In genomic region chr14:21057803-21058675, GRCh38 we compare ENCODE assay signal across 14 cellular contexts. TPM values are rescaled to one million over a fixed set of nuclear protein-coding genes. Genes with fewer than 3 reads are reported as not detected.
DNase-seq lines count a peak whose midpoint lies in the region; ATAC-seq, FAIRE-seq and TF ChIP-seq lines count a peak whose summit lies in the region.
"Had no signal": no experiment of that assay in that cellular context is flagged by ENCODE, and none has a peak within 500 bp of the region (broad histone marks: within the 10 kb centered on the region; RNA-seq: fewer than 3 reads in every experiment).

Gene RNASE8, plus strand, starts transcription at chr14:21057822. Its CDS starts 71 bp downstream, at chr14:21057893.

- no peak for TF ChIP-seq RAD21 in GM12878 (IDR thresholded peaks at IDR 0.05; ENCODE audit: insufficient read depth, low read depth, low read length)

- no peak for TF ChIP-seq POLR2A in GM12878 (IDR thresholded peaks at IDR 0.05; ENCODE audit: low read depth, low read length)

- H3K36me3 ChIP-seq in DND-41 (ENCODE audit: insufficient read depth, low read length) = no peaks in the 10 kb centered on the region
- H3K36me3 ChIP-seq in GM12878 (ENCODE audit: control insufficient read depth in 2 of 2, insufficient read depth in 2 of 2, low read length in 1 of 2) = no peaks in the 10 kb centered on the region

- intact Hi-C loops in GM12878 (cut with micrococcal nuclease; ENCODE audit: unreplicated experiment) = no loop called here
- intact Hi-C loops in natural killer cell (cut with micrococcal nuclease) = no loop called here

- H4K20me1 ChIP-seq in DND-41 (ENCODE audit: insufficient read depth, low read length) (no peaks in the 10 kb centered on the region), GM12878 (ENCODE audit: control insufficient read depth, insufficient read depth) (no peaks in the 10 kb centered on the region)

- TF ChIP-seq EP300 in GM12878 (IDR thresholded peaks at IDR 0.05; ENCODE audit: borderline replicate concordance in 1 of 2, control insufficient read depth in 1 of 2, low read depth in 2 of 2, low read length in 2 of 2) = no peak

- BruUV-seq in GM12878 (replicated peaks; lab: Mats Ljungman, UMichigan) = no TSS peak

- 3% methylated on average over 8 of the region's 8 CpGs for WGBS in GM12878 (ENCODE audit: insufficient coverage, insufficient replicate concordance, low lambda C conversion rate, missing lambda C conversion rate)

- H3K79me2 ChIP-seq in DND-41 (ENCODE audit: insufficient read depth, low read length) (no peaks in the 10 kb centered on the region), GM12878 (ENCODE audit: control insufficient read depth, insufficient read depth, low read length) (no peaks in the 10 kb centered on the region)

- POLR2A ChIA-PET in GM12878 (lab: Charles Lee) = no interaction called here

- H3K27ac Mint-ChIP-seq in natural killer cell (no peak within 1 kb of the TSS), mesothelial cell of epicardium (no peak within 1 kb of the TSS), type B pancreatic cell (no peak within 1 kb of the TSS)
- H3K27ac Mint-ChIP-seq: activated B cell treated with CpG ODN at 0.5 μM for 24 hours had no signal

- H3K27ac ChIP-seq in DND-41 (ENCODE audit: low read length) (no peak within 1 kb of the TSS), GM12878 (ENCODE audit: control insufficient read depth, insufficient read depth) (no peak within 1 kb of the TSS)

- H3K4me3 Mint-ChIP-seq in natural killer cell (no peak within 1 kb of the TSS), mesothelial cell of epicardium (no peak within 1 kb of the TSS), type B pancreatic cell (no peak within 1 kb of the TSS)
- H3K4me3 Mint-ChIP-seq: activated B cell treated with CpG ODN at 0.5 μM for 24 hours had no signal

- SMC1A ChIA-PET in GM12878 (lab: Charles Lee; ENCODE audit: uncharacterized antibody, unreplicated experiment) = no interaction called here

- H3K9me3 ChIP-seq in DND-41 (ENCODE audit: insufficient read depth, low read length, severe bottlenecking) = no peaks in the 10 kb centered on the region
- H3K9me3 ChIP-seq in GM12878 (replicated peaks; ENCODE audit: control insufficient read depth, insufficient read depth, low read length) = no peaks in the 10 kb centered on the region

- H3K4me2 ChIP-seq in DND-41 (ENCODE audit: insufficient read depth, low read length) (no peak within 1 kb of the TSS), GM12878 (ENCODE audit: control insufficient read depth, insufficient read depth) (no peak within 1 kb of the TSS)

- H3K4me1 Mint-ChIP-seq in natural killer cell (no peaks in the 10 kb centered on the region), mesothelial cell of epicardium (peaks cover 13% of the 10 kb centered on the region), type B pancreatic cell (ENCODE audit: unreplicated experiment) (peaks cover 33% of the 10 kb centered on the region)
- H3K4me1 Mint-ChIP-seq: activated B cell treated with CpG ODN at 0.5 μM for 24 hours had no signal

- H3K27me3 ChIP-seq in DND-41 (ENCODE audit: insufficient read depth, low read length, poor library complexity) (peaks cover 27% of the 10 kb centered on the region), GM12878 (replicated peaks in 1 of 2; ENCODE audit: control insufficient read depth in 2 of 2, insufficient read depth in 2 of 2, low read length in 1 of 2) (peaks cover 0 to 1% of the 10 kb centered on the region in 2 experiments; a peak in 1 of 4 replicates)

- RAD21 ChIA-PET in GM12878 (lab: Charles Lee; ENCODE audit: unreplicated experiment) = interaction anchor here (1.9 kb wide), 1 partner anchor 44 kb away, joined by 7 read pairs; no protein-coding TSS in a partner anchor

- no peaks in the 10 kb centered on the region for H3K9me3 Mint-ChIP-seq in natural killer cell
- H3K9me3 Mint-ChIP-seq in mesothelial cell of epicardium = no peaks in the 10 kb centered on the region
- H3K9me3 Mint-ChIP-seq in type B pancreatic cell = no peaks in the 10 kb centered on the region
- H3K9me3 Mint-ChIP-seq: activated B cell treated with CpG ODN at 0.5 μM for 24 hours had no signal

- H3K36me3 Mint-ChIP-seq in natural killer cell (no peaks in the 10 kb centered on the region), mesothelial cell of epicardium (no peaks in the 10 kb centered on the region), type B pancreatic cell (no peaks in the 10 kb centered on the region)

- no peak for FAIRE-seq in GM12878 (lab: Jason Lieb, UNC)

- H3K4me3 ChIP-seq in DND-41 (ENCODE audit: low read depth in 1 of 2, low read length in 2 of 2) = no peak within 1 kb of the TSS
- H3K4me3 ChIP-seq in GM12878 = no peak within 1 kb of the TSS

- ATAC-seq in DND-41 (ENCODE audit: insufficient read depth, low read depth) = no peak
- ATAC-seq in GM12878 = peak; percentile 20; the same call in 1 of the 3 replicates
- peak in 2 of 3 donors; percentile 30 to 41 for ATAC-seq in natural killer cell
- no peak for ATAC-seq in HG02678 (IDR thresholded peaks at IDR 0.05; ENCODE audit: unreplicated experiment)

- H3K27me3 Mint-ChIP-seq in natural killer cell (ENCODE audit: low read depth in 2 of 2) (peaks cover 23 to 29% of the 10 kb centered on the region in 2 donors), mesothelial cell of epicardium (ENCODE audit: low read depth) (no peaks in the 10 kb centered on the region), type B pancreatic cell (peaks cover 4% of the 10 kb centered on the region)

- DNase-seq in DND-41 = no peak
- DNase-seq in HT1080 (ENCODE audit: low read depth) = peak; percentile 66
- DNase-seq in GM12878 (ENCODE audit: low read depth, low spot score) = no peak
- DNase-seq in natural killer cell = no peak
- DNase-seq in mesothelial cell of epicardium (ENCODE audit: low spot score in 2 of 2, unreplicated experiment in 2 of 2) = no peak
- DNase-seq in type B pancreatic cell (ENCODE audit: extremely low spot score, unreplicated experiment) = no peak
- no peak for DNase-seq in CD1c-positive myeloid dendritic cell (ENCODE audit: extremely low spot score)
- DNase-seq: activated B cell treated with CpG ODN at 0.5 μM for 24 hours; NCI-H226; stimulated activated CD4-positive, alpha-beta T cell treated with anti-CD3 and anti-CD28 coated beads, Interleukin-12 subunit alpha, Interleukin-12 subunit beta, amount 100 ng/mL, for 4 hours; stimulated activated CD8-positive, alpha-beta memory T cell treated with anti-CD3 and anti-CD28 coated beads, Interleukin-4, amount 100 ng/mL, for 48 hours had no signal

- H3K9ac ChIP-seq in DND-41 (ENCODE audit: low read depth, low read length) (no peak within 1 kb of the TSS), GM12878 (ENCODE audit: control insufficient read depth, insufficient read depth, low read length) (no peak within 1 kb of the TSS)

- H3K4me1 ChIP-seq in DND-41 (ENCODE audit: insufficient read depth, low read length) (no peaks in the 10 kb centered on the region), GM12878 (ENCODE audit: control insufficient read depth, insufficient read depth, low read length) (no peaks in the 10 kb centered on the region)

- H2AFZ ChIP-seq in DND-41 (ENCODE audit: low read depth, low read length) (no peak within 1 kb of the TSS), GM12878 (ENCODE audit: control insufficient read depth, low read depth, low read length) (no peak within 1 kb of the TSS)

- in situ Hi-C loops in GM12878 (cut with MboI) = no loop called here

- CTCF ChIA-PET in GM12878 (lab: Yijun Ruan, JAX) = interaction anchor here (0.9 to 1.2 kb wide), 2 partner anchors 34 to 43 kb away, joined by 3 to 4 read pairs; no protein-coding TSS in a partner anchor

- TF ChIP-seq CTCF in DND-41 (IDR thresholded peaks at IDR 0.05; ENCODE audit: borderline replicate concordance, extremely low read depth, low read length, poor library complexity, severe bottlenecking) (peak; percentile 22), GM12878 (IDR thresholded peaks at IDR 0.05 in 2 of 3, conservative IDR thresholded peaks at IDR 0.05 in 1 of 3; ENCODE audit: control insufficient read depth in 2 of 3, extremely low read depth in 1 of 3, insufficient read depth in 1 of 3, low read depth in 3 of 3, low read length in 3 of 3) (no peak), natural killer cell (IDR thresholded peaks at IDR 0.05) (no peak), mesothelial cell of epicardium (IDR thresholded peaks at IDR 0.05; ENCODE audit: unreplicated experiment) (no peak), type B pancreatic cell (conservative IDR thresholded peaks at IDR 0.05) (no peak)

RNA-seq across cellular contexts. Expression of gene RNASE8, which starts in this region (rescaled TPM):
- not detected in 2 replicates for total RNA-seq in HT1080 (2014; rRNA removed; shearing (Covaris generic))
- not detected in 2 replicates for polyA plus RNA-seq in HT1080 (2015; cell fraction: cytosol; rRNA removed)
- polyA plus RNA-seq in HT1080 (2015; cell fraction: nucleus; rRNA removed) = not detected in 2 replicates
- not detected in 2 replicates for total RNA-seq in GM12878 (2013; cell fraction: nucleolus; rRNA removed)
- not detected in 2 replicates for total RNA-seq in GM12878 (2014; rRNA removed)
- total RNA-seq in GM12878 (2014; rRNA removed; fragmentation: Illumina TruSeq; extraction: Trizol) = not detected in 2 replicates
- total RNA-seq in GM12878 (2021) = not detected in 2 replicates
- polyA plus RNA-seq in GM12878 (2011; ENCODE audit: low read depth) = not detected
- polyA plus RNA-seq in GM12878 (2011; rRNA removed) = not detected in 2 replicates
- polyA plus RNA-seq in GM12878 (2011; cell fraction: cytosol; rRNA removed) = not detected in 2 replicates
- polyA plus RNA-seq in GM12878 (2011; cell fraction: nucleus; rRNA removed) = not detected in 2 replicates
- not detected in 2 replicates for polyA plus RNA-seq in GM12878 (2012)
- polyA plus RNA-seq in GM12878 (2014; fragmentation: Illumina TruSeq; extraction: Trizol) = not detected in 2 replicates
- polyA plus RNA-seq in GM12878 (2014; fragmentation: Nextera tagmentation; extraction: Ambion mirVana) = not detected
- not detected in 2 replicates for polyA plus RNA-seq in GM12878 (2014; rRNA removed)
- polyA plus RNA-seq in GM12878 (2016; fragmentation: Nextera tagmentation; extraction: Ambion mirVana) = not detected
- polyA minus RNA-seq in GM12878 (2011; rRNA and poly(A)+ RNA removed) = not detected in 2 replicates
- not detected in 2 replicates for polyA minus RNA-seq in GM12878 (2011; cell fraction: cytosol; rRNA and poly(A)+ RNA removed)
- not detected in 2 replicates for polyA minus RNA-seq in GM12878 (2011; cell fraction: nucleus; rRNA and poly(A)+ RNA removed)
- not detected for total RNA-seq in natural killer cell
- not detected in 3 replicates for total RNA-seq in mesothelial cell of epicardium
- total RNA-seq in type B pancreatic cell (ENCODE audit: low replicate concordance) = not detected in 2 replicates
- total RNA-seq: activated B cell treated with CpG ODN at 0.5 μM for 24 hours, cerebellum had no signal
- polyA plus RNA-seq: neural cell had no signal

Comparison
In these comparisons a context has a peak if more than half of its experiments do, and no peak if none do; other contexts are left out.
1. Peak in DNase-seq in HT1080; RNA of the gene not detected or under 1 TPM.
2. Peak in ATAC-seq in GM12878; RNA of the gene not detected or under 1 TPM.
3. Peak in ATAC-seq in natural killer cell; RNA of the gene not detected or under 1 TPM.